In genomic region chr10:72828294-72828693, GRCh38 we compare ENCODE assay signal across 1 cellular context.
TF ChIP-seq lines count a peak whose summit lies in the region.

No MANE protein-coding gene starts in this region.

TF ChIP-seq in WTC11, 78 proteins besides CTCF, POLR2A, EP300 and RAD21 (continued from another document):
- TF ChIP-seq GRHL2 (CRISPR knock-in tag; IDR thresholded peaks at IDR 0.05; ENCODE audit: insufficient replicate concordance, severe bottlenecking) (no peak), NR3C1 (CRISPR knock-in tag; conservative IDR thresholded peaks at IDR 0.05; ENCODE audit: low read depth) (no peak), ATF3 (CRISPR knock-in tag; conservative IDR thresholded peaks at IDR 0.05) (no peak), FOXP4 (CRISPR knock-in tag; IDR thresholded peaks at IDR 0.05) (no peak), IRF1 (CRISPR knock-in tag; IDR thresholded peaks at IDR 0.05) (no peak), ZNF121 (CRISPR knock-in tag; IDR thresholded peaks at IDR 0.05) (no peak)
- TF ChIP-seq, protein P1, sequence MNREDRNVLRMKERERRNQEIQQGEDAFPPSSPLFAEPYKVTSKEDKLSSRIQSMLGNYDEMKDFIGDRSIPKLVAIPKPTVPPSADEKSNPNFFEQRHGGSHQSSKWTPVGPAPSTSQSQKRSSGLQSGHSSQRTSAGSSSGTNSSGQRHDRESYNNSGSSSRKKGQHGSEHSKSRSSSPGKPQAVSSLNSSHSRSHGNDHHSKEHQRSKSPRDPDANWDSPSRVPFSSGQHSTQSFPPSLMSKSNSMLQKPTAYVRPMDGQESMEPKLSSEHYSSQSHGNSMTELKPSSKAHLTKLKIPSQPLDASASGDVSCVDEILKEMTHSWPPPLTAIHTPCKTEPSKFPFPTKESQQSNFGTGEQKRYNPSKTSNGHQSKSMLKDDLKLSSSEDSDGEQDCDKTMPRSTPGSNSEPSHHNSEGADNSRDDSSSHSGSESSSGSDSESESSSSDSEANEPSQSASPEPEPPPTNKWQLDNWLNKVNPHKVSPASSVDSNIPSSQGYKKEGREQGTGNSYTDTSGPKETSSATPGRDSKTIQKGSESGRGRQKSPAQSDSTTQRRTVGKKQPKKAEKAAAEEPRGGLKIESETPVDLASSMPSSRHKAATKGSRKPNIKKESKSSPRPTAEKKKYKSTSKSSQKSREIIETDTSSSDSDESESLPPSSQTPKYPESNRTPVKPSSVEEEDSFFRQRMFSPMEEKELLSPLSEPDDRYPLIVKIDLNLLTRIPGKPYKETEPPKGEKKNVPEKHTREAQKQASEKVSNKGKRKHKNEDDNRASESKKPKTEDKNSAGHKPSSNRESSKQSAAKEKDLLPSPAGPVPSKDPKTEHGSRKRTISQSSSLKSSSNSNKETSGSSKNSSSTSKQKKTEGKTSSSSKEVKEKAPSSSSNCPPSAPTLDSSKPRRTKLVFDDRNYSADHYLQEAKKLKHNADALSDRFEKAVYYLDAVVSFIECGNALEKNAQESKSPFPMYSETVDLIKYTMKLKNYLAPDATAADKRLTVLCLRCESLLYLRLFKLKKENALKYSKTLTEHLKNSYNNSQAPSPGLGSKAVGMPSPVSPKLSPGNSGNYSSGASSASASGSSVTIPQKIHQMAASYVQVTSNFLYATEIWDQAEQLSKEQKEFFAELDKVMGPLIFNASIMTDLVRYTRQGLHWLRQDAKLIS (CRISPR knock-in tag; IDR thresholded peaks at IDR 0.05; ENCODE audit: borderline replicate concordance): no peak
- TF ChIP-seq, protein P2, sequence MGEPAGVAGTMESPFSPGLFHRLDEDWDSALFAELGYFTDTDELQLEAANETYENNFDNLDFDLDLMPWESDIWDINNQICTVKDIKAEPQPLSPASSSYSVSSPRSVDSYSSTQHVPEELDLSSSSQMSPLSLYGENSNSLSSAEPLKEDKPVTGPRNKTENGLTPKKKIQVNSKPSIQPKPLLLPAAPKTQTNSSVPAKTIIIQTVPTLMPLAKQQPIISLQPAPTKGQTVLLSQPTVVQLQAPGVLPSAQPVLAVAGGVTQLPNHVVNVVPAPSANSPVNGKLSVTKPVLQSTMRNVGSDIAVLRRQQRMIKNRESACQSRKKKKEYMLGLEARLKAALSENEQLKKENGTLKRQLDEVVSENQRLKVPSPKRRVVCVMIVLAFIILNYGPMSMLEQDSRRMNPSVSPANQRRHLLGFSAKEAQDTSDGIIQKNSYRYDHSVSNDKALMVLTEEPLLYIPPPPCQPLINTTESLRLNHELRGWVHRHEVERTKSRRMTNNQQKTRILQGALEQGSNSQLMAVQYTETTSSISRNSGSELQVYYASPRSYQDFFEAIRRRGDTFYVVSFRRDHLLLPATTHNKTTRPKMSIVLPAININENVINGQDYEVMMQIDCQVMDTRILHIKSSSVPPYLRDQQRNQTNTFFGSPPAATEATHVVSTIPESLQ (CRISPR knock-in tag; IDR thresholded peaks at IDR 0.05): no peak
- TF ChIP-seq, protein P3, sequence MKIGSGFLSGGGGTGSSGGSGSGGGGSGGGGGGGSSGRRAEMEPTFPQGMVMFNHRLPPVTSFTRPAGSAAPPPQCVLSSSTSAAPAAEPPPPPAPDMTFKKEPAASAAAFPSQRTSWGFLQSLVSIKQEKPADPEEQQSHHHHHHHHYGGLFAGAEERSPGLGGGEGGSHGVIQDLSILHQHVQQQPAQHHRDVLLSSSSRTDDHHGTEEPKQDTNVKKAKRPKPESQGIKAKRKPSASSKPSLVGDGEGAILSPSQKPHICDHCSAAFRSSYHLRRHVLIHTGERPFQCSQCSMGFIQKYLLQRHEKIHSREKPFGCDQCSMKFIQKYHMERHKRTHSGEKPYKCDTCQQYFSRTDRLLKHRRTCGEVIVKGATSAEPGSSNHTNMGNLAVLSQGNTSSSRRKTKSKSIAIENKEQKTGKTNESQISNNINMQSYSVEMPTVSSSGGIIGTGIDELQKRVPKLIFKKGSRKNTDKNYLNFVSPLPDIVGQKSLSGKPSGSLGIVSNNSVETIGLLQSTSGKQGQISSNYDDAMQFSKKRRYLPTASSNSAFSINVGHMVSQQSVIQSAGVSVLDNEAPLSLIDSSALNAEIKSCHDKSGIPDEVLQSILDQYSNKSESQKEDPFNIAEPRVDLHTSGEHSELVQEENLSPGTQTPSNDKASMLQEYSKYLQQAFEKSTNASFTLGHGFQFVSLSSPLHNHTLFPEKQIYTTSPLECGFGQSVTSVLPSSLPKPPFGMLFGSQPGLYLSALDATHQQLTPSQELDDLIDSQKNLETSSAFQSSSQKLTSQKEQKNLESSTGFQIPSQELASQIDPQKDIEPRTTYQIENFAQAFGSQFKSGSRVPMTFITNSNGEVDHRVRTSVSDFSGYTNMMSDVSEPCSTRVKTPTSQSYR (CRISPR knock-in tag; IDR thresholded peaks at IDR 0.05): no peak
- TF ChIP-seq, protein P4, sequence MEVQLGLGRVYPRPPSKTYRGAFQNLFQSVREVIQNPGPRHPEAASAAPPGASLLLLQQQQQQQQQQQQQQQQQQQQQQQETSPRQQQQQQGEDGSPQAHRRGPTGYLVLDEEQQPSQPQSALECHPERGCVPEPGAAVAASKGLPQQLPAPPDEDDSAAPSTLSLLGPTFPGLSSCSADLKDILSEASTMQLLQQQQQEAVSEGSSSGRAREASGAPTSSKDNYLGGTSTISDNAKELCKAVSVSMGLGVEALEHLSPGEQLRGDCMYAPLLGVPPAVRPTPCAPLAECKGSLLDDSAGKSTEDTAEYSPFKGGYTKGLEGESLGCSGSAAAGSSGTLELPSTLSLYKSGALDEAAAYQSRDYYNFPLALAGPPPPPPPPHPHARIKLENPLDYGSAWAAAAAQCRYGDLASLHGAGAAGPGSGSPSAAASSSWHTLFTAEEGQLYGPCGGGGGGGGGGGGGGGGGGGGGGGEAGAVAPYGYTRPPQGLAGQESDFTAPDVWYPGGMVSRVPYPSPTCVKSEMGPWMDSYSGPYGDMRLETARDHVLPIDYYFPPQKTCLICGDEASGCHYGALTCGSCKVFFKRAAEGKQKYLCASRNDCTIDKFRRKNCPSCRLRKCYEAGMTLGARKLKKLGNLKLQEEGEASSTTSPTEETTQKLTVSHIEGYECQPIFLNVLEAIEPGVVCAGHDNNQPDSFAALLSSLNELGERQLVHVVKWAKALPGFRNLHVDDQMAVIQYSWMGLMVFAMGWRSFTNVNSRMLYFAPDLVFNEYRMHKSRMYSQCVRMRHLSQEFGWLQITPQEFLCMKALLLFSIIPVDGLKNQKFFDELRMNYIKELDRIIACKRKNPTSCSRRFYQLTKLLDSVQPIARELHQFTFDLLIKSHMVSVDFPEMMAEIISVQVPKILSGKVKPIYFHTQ (CRISPR knock-in tag; IDR thresholded peaks at IDR 0.05): no peak
